ENCODE assay signal across 8 cellular contexts in the genomic region with DNA sequence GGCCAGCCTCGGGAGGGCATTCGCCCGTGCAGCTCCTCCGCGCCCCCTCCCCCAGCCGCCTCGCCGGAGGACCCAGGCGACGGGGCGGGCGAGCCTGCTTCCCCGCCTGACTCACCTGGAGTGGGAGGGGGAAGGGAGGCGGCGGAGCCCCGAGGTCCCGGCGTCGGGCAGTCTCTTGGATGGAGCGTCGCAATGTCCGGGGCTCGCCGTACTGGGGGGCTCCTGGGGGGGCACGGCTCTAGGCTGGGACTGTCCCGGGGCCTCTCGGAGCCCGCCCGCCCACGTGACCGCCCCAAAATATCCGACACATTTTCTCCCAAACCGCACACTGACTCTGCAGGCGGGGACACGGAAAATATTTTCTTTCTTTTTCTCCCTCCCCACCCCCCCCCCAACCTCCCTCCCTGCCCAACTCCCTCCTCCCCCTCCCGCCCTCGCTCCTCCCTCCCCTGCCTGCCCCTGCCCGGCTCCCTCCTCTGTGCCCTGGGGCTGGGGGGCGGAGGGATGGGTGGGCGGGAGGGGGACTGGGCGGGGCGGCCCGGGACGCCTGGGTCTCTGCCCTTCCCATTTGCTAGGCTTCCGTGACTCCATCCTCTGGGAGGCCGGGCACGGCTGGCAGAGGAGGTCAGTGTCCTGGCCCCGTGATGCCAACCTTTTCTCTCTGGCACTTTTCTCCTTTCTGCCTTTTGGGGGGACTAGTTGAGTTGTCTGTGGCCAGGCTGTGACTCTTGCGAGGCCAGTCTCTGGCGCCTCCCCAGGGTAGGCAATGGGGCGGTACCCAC. TPM values are rescaled to one million over a fixed set of nuclear protein-coding genes. Genes with fewer than 3 reads are reported as not detected.
A peak's percentile ranks its signal among the peaks of the same experiment; 100 is the strongest.
DNase-seq lines count a peak whose midpoint lies in the region; ATAC-seq and TF ChIP-seq lines count a peak whose summit lies in the region.

A gene (minus strand): TSS at position 351 of the 782 bp plus-strand sequence. CDS start 4,664 bp downstream, outside the sequence.

- intact Hi-C loops in CD8-positive, alpha-beta T cell (cut with DNase I, micrococcal nuclease), result loop anchor here (1.0 kb wide), 2 partner anchors 10 to 12 kb away; no protein-coding TSS in a partner anchor

- no peaks in the 10 kb centered on the region for H3K9me3 ChIP-seq in CD8-positive, alpha-beta T cell (ENCODE audit: low read length)
- no peaks in the 10 kb centered on the region for H3K9me3 ChIP-seq in HUES48 (ENCODE audit: control insufficient read depth, insufficient read depth, low read length)

- DNase-seq in CD8-positive, alpha-beta T cell, result peak in 6 of 7 experiments; percentile 47 to 73 (median 62)
- peak; percentile 77 for DNase-seq in cerebellar cortex (ENCODE audit: low spot score)
- DNase-seq in kidney epithelial cell (ENCODE audit: low read depth), result no peak
- peak; percentile 76 for DNase-seq in stimulated activated CD4-positive, alpha-beta T cell treated with anti-CD3 and anti-CD28 coated beads, Interleukin-4, amount 100 ng/mL, for 1 hour

- H3K4me1 ChIP-seq in CD8-positive, alpha-beta T cell (ENCODE audit: insufficient read depth, low read length), result peaks cover 59% of the 10 kb centered on the region
- peaks cover 60% of the 10 kb centered on the region for H3K4me1 ChIP-seq in HUES48 (ENCODE audit: control insufficient read depth, insufficient read depth, low read length)

- TF ChIP-seq CTCF in CD8-positive, alpha-beta T cell (IDR thresholded peaks at IDR 0.05), result no peak
- peak; percentile 3 for TF ChIP-seq CTCF in kidney epithelial cell (IDR thresholded peaks at IDR 0.05; ENCODE audit: insufficient read depth, low read length, poor library complexity, severe bottlenecking)

- H3K27me3 ChIP-seq in CD8-positive, alpha-beta T cell (ENCODE audit: insufficient read depth, low read length), result no peaks in the 10 kb centered on the region
- H3K27me3 ChIP-seq in HUES48 (ENCODE audit: control insufficient read depth, insufficient read depth, low read length), result no peaks in the 10 kb centered on the region; the same call in 1 of the 2 replicates
- H3K27me3 ChIP-seq in kidney epithelial cell (ENCODE audit: control insufficient read depth, insufficient read depth, low read length), result peaks cover 4% of the 10 kb centered on the region

- no peaks in the 10 kb centered on the region for H3K36me3 ChIP-seq in CD8-positive, alpha-beta T cell (ENCODE audit: insufficient read depth, low read length)
- H3K36me3 ChIP-seq in HUES48 (ENCODE audit: control insufficient read depth, insufficient read depth, low read length) (peaks cover 3% of the 10 kb centered on the region; the same call in 1 of the 2 replicates), kidney epithelial cell (ENCODE audit: control insufficient read depth, insufficient read depth, low read length) (no peaks in the 10 kb centered on the region)

- H3K27ac ChIP-seq in CD8-positive, alpha-beta T cell (ENCODE audit: low read depth, low read length), result no peak within 1 kb of the TSS
- H3K27ac ChIP-seq in HUES48 (ENCODE audit: low read depth, low read length), result peak within 1 kb of the TSS; percentile 55

- POLR2A ChIA-PET in CD8-positive, alpha-beta T cell (lab: Charles Lee), result interaction anchor here (4.6 kb wide), 1 partner anchor 12 kb away, joined by 22 read pairs; no protein-coding TSS in a partner anchor

- H3K4me3 Mint-ChIP-seq in CD8-positive, alpha-beta T cell, result peak within 1 kb of the TSS; percentile 89

- H3K4me3 ChIP-seq in CD8-positive, alpha-beta T cell (ENCODE audit: low read depth, low read length), result peak within 1 kb of the TSS; percentile 57
- H3K4me3 ChIP-seq in HUES48 (ENCODE audit: low read depth, low read length) (peak within 1 kb of the TSS; percentile 70), kidney epithelial cell (ENCODE audit: low read depth, low read length) (peak within 1 kb of the TSS; percentile 44)

- peak; percentile 66 for ATAC-seq in CD8-positive, alpha-beta T cell
- peak; percentile 74 to 76 for ATAC-seq in activated CD4-positive, CD25-positive, alpha-beta regulatory T cell treated with anti-CD3 and anti-CD28 coated beads, Interleukin-2, amount 50 U/mL, for 24 hours
- ATAC-seq in HG02938 (IDR thresholded peaks at IDR 0.05; ENCODE audit: unreplicated experiment), result no peak
- ATAC-seq in GM21529 (IDR thresholded peaks at IDR 0.05; ENCODE audit: unreplicated experiment), result no peak

- peaks cover 60% of the 10 kb centered on the region for H3K4me1 Mint-ChIP-seq in CD8-positive, alpha-beta T cell (ENCODE audit: low read depth)

- H3K36me3 Mint-ChIP-seq in CD8-positive, alpha-beta T cell, result peaks cover 2% of the 10 kb centered on the region

- H3K27me3 Mint-ChIP-seq in CD8-positive, alpha-beta T cell (ENCODE audit: low read depth), result no peaks in the 10 kb centered on the region

- peak within 1 kb of the TSS; percentile 78 for H3K27ac Mint-ChIP-seq in CD8-positive, alpha-beta T cell

- no peaks in the 10 kb centered on the region for H3K9me3 Mint-ChIP-seq in CD8-positive, alpha-beta T cell

- H3K9ac ChIP-seq in HUES48 (ENCODE audit: low read depth, low read length), result no peak within 1 kb of the TSS; the same call in 1 of the 2 replicates

- CTCF ChIA-PET in CD8-positive, alpha-beta T cell (lab: Charles Lee), result interaction anchor here (1.0 kb wide), 1 partner anchor 18 kb away, joined by 3 read pairs; no protein-coding TSS in a partner anchor

RNA-seq across cellular contexts. Expression of the gene that starts here (rescaled TPM):
- total RNA-seq in CD8-positive, alpha-beta T cell, result 10 to 100 TPM; 16.1 to 16.5 TPM
- 6.1 and 6.9 TPM in 2 replicates for total RNA-seq in kidney epithelial cell

Comparison
In these comparisons a context has a peak if more than half of its experiments do, and no peak if none do; other contexts are left out.
1. ATAC-seq: peak in CD8-positive, alpha-beta T cell (single experiment) and activated CD4-positive, CD25-positive, alpha-beta regulatory T cell treated with anti-CD3 and anti-CD28 coated beads, Interleukin-2, amount 50 U/mL, for 24 hours (2 of 2); none in HG02938 (single experiment) and GM21529 (single experiment).
2. Peak in every context shown above with its lines, with median percentiles within 50 percentile points of each other: H3K4me3 ChIP-seq.